Comparison of ENCODE assay signal across 8 cellular contexts in genomic region chr9:124258765-124259272, GRCh38. TPM values are rescaled to one million over a fixed set of nuclear protein-coding genes. Genes with fewer than 3 reads are reported as not detected.
DNase-seq lines count a peak whose midpoint lies in the region; ATAC-seq and TF ChIP-seq lines count a peak whose summit lies in the region.

No MANE protein-coding gene starts in this region.

- peak overlapping the region; percentile 90 for H4K91ac ChIP-seq in trophoblast cell (ENCODE audit: low read depth, low read length)

- no peak for DNase-seq in fibroblast of pulmonary artery (ENCODE audit: low read depth)
- no peak for DNase-seq in trophoblast cell
- DNase-seq in NCI-H526 treated with DMSO at 0.1 percent for 48 hours (lab: John Stamatoyannopoulos, UW), result no peak
- no peak for DNase-seq in effector CD8-positive, alpha-beta T cell (lab: John Stamatoyannopoulos, UW)
- DNase-seq in kidney glomerular epithelial cell (lab: John Stamatoyannopoulos, UW), result no peak

- H3K23ac ChIP-seq in trophoblast cell (ENCODE audit: low read length), result no peak overlapping the region

- peak overlapping the region; percentile 57 for H2AK5ac ChIP-seq in trophoblast cell (ENCODE audit: low read length)

- H2BK120ac ChIP-seq in trophoblast cell (ENCODE audit: insufficient read depth, low read length, poor library complexity), result peak overlapping the region; percentile 83

- peak overlapping the region; percentile 81 for H3K4me2 ChIP-seq in trophoblast cell (ENCODE audit: low read length)

- peak overlapping the region; percentile 88 for H4K8ac ChIP-seq in trophoblast cell (ENCODE audit: low read depth, low read length)

- H2AFZ ChIP-seq in trophoblast cell (ENCODE audit: insufficient read depth, low read length, poor library complexity), result peak overlapping the region; percentile 38

- peak overlapping the region; percentile 88 for H3K18ac ChIP-seq in trophoblast cell (ENCODE audit: low read length)

- H3K9ac ChIP-seq in trophoblast cell (ENCODE audit: low read length), result peak overlapping the region; percentile 23

- H2BK5ac ChIP-seq in trophoblast cell (ENCODE audit: low read depth, low read length, poor library complexity), result peak overlapping the region; percentile 90

- no CpG with 5 or more reads among the region's 11 CpGs for WGBS in trophoblast cell (ENCODE audit: extremely low coverage, insufficient coverage, insufficient read length)

- peak overlapping the region; percentile 95 for H4K12ac ChIP-seq in trophoblast cell (ENCODE audit: low read depth, low read length)

- H3K4ac ChIP-seq in trophoblast cell (ENCODE audit: low read depth, low read length), result peak overlapping the region; percentile 80

- H3K27ac ChIP-seq in trophoblast cell (ENCODE audit: low read depth, low read length), result peak overlapping the region; percentile 93

- peaks cover 27% of the 10 kb centered on the region for H3K79me1 ChIP-seq in trophoblast cell (ENCODE audit: low read length)

- TF ChIP-seq CTCF in GM12875 (IDR thresholded peaks at IDR 0.05; ENCODE audit: borderline replicate concordance, insufficient read depth, low read depth, low read length) (no peak), fibroblast of pulmonary artery (IDR thresholded peaks at IDR 0.05; ENCODE audit: low read length, missing control alignments) (no peak)

- H3K4me3 ChIP-seq in GM12875 (ENCODE audit: low read depth, low read length) (peak overlapping the region; percentile 96), fibroblast of pulmonary artery (replicated peaks; ENCODE audit: low read depth, low read length) (peak overlapping the region; percentile 91), trophoblast cell (ENCODE audit: low read depth, low read length) (peak overlapping the region; percentile 81)

- H2BK12ac ChIP-seq in trophoblast cell (ENCODE audit: low read length), result peak overlapping the region; percentile 88

- no peaks in the 10 kb centered on the region for H3K27me3 ChIP-seq in trophoblast cell (ENCODE audit: insufficient read depth, low read length)

- H3K79me2 ChIP-seq in trophoblast cell (ENCODE audit: control insufficient read depth, insufficient read depth, low read length, poor library complexity), result peaks cover 28% of the 10 kb centered on the region

- H3K14ac ChIP-seq in trophoblast cell (ENCODE audit: low read length), result peak overlapping the region; percentile 89

- H3K4me1 ChIP-seq in trophoblast cell (ENCODE audit: control insufficient read depth in 1 of 2, insufficient read depth in 2 of 2, low read length in 2 of 2), result peaks cover 45 to 51% of the 10 kb centered on the region in 2 experiments

- peaks cover 6% of the 10 kb centered on the region in 2 experiments for H3K36me3 ChIP-seq in trophoblast cell (ENCODE audit: control insufficient read depth in 1 of 2, insufficient read depth in 2 of 2, low read length in 2 of 2)

- ATAC-seq in SK-N-SH treated with all-trans-retinoic acid at 6 μM for 48 hours, result peak; percentile 25
- no peak for ATAC-seq in GM21717 (IDR thresholded peaks at IDR 0.05; ENCODE audit: unreplicated experiment)

- H3K9me3 ChIP-seq in trophoblast cell (ENCODE audit: insufficient read depth, low read depth, low read length), result no peaks in the 10 kb centered on the region

TF ChIP-seq in SK-N-SH treated with all-trans-retinoic acid at 6 μM for 48 hours, 23 proteins besides CTCF, POLR2A, EP300 and RAD21:
- no peak for TF ChIP-seq RARB (CRISPR knock-in tag; IDR thresholded peaks at IDR 0.05)
- no peak for TF ChIP-seq ZFP30 (CRISPR knock-in tag; IDR thresholded peaks at IDR 0.05)
- TF ChIP-seq TCF4 (CRISPR knock-in tag; IDR thresholded peaks at IDR 0.05; ENCODE audit: borderline replicate concordance), result no peak
- TF ChIP-seq ZC3H10 (CRISPR knock-in tag; IDR thresholded peaks at IDR 0.05), result no peak
- no peak for TF ChIP-seq SNAI2 (CRISPR knock-in tag; IDR thresholded peaks at IDR 0.05)
- TF ChIP-seq ZNF8 (CRISPR knock-in tag; IDR thresholded peaks at IDR 0.05), result no peak
- no peak for TF ChIP-seq ZFP3 (CRISPR knock-in tag; IDR thresholded peaks at IDR 0.05)
- no peak for TF ChIP-seq POU6F1 (CRISPR knock-in tag; IDR thresholded peaks at IDR 0.05; ENCODE audit: borderline replicate concordance, low read depth)
- TF ChIP-seq CSDC2 (CRISPR knock-in tag; IDR thresholded peaks at IDR 0.05), result no peak
- TF ChIP-seq TSHZ2 (CRISPR knock-in tag; IDR thresholded peaks at IDR 0.05), result no peak
- no peak for TF ChIP-seq CSRNP3 (CRISPR knock-in tag; IDR thresholded peaks at IDR 0.05)
- TF ChIP-seq TOX (CRISPR knock-in tag; IDR thresholded peaks at IDR 0.05; ENCODE audit: borderline replicate concordance), result no peak
- TF ChIP-seq ARNTL (CRISPR knock-in tag; IDR thresholded peaks at IDR 0.05; ENCODE audit: borderline replicate concordance, low read depth), result no peak
- TF ChIP-seq PPARA (CRISPR knock-in tag; IDR thresholded peaks at IDR 0.05; ENCODE audit: borderline replicate concordance), result no peak
- no peak for TF ChIP-seq CREB5 (CRISPR knock-in tag; IDR thresholded peaks at IDR 0.05; ENCODE audit: low read depth)

RNA-seq across cellular contexts. Expression of gene NEK6, which starts 1.1 kb away (rescaled TPM):
- polyA plus RNA-seq in trophoblast cell (2013), result 51.6 and 53.5 TPM in 2 replicates
